Comparison of ENCODE assay signal across 8 cellular contexts in genomic region chr7:148303295-148304013, GRCh38.
DNase-seq lines count a peak whose midpoint lies in the region; ATAC-seq and TF ChIP-seq lines count a peak whose summit lies in the region.

No MANE protein-coding gene starts in this region.

- no peak for TF ChIP-seq POLR2A in sigmoid colon (IDR thresholded peaks at IDR 0.05)

- H3K4me3 ChIP-seq in fibroblast of the aortic adventitia (ENCODE audit: low read depth, low read length) (no peak overlapping the region), sigmoid colon (no peak overlapping the region)

- 60 to 76% methylated on average over 11 of the region's 11 CpGs for WGBS in sigmoid colon, 2 donors

- no peaks in the 10 kb centered on the region for H3K36me3 ChIP-seq in sigmoid colon

- H3K9me3 ChIP-seq in sigmoid colon, result no peaks in the 10 kb centered on the region

- intact Hi-C loops in sigmoid colon (cut with DNase I), result no loop called here

- ATAC-seq in GM18909 (IDR thresholded peaks at IDR 0.05; ENCODE audit: poor library complexity, unreplicated experiment) (no peak), HG03135 (IDR thresholded peaks at IDR 0.05; ENCODE audit: unreplicated experiment) (no peak)

- peak; percentile 22 for DNase-seq in GM04504 (ENCODE audit: low read depth)
- peak; percentile 48 for DNase-seq in RKO (ENCODE audit: low spot score)
- DNase-seq in fibroblast of the aortic adventitia (ENCODE audit: low read depth), result peak; percentile 49
- DNase-seq in sigmoid colon, result peak; percentile 86
- no peak for DNase-seq in activated effector memory CD4-positive, alpha-beta T cell treated with Interleukin-2 at 50 U/mL for 16 hours
- DNase-seq in AML-193 (lab: John Stamatoyannopoulos, UW), result no peak

- peak overlapping the region in 1 of 4 donors; percentile 4 for H3K27ac ChIP-seq in sigmoid colon

- TF ChIP-seq EP300 in sigmoid colon (IDR thresholded peaks at IDR 0.05), result no peak

- peaks cover 0 to 17% (median 4%) of the 10 kb centered on the region in 4 donors for H3K4me1 ChIP-seq in sigmoid colon

- no peaks in the 10 kb centered on the region for H3K27me3 ChIP-seq in sigmoid colon

- TF ChIP-seq CTCF in fibroblast of the aortic adventitia (IDR thresholded peaks at IDR 0.05; ENCODE audit: insufficient read depth, low read length), result no peak
- TF ChIP-seq CTCF in sigmoid colon (IDR thresholded peaks at IDR 0.05), result no peak

Comparison
In these comparisons a context has a peak if more than half of its experiments do, and no peak if none do; other contexts are left out.
1. DNase-seq: peak in GM04504 (single experiment), RKO (single experiment), fibroblast of the aortic adventitia (single experiment) and sigmoid colon (single experiment); none in activated effector memory CD4-positive, alpha-beta T cell treated with Interleukin-2 at 50 U/mL for 16 hours (single experiment) and AML-193 (0 of 2).